ENCODE assay signal across 7 cellular contexts in the genomic region with DNA sequence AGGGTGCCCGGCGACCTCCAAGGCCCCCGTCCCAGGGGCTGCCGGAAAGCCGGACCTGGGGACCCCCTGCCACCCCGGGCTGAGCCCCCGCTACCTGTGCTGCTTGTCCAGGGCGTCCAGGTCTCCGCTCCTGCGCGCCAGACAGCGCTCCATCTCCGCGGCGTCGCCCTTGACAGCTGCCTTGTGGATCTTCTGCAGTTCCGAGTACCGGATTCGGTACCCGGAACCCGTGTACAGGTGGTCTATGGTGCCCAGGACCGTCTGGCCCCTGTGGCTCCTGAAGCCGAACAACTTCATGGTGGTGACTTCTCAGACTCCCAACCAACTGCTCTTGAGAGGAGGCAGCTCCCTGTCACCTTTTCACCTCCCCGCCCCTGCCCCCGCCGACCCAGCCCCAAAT.
DNase-seq lines count a peak whose midpoint lies in the region; ATAC-seq and TF ChIP-seq lines count a peak whose summit lies in the region.
"Not testable (repeated sequence)": the region's sequence is repeated elsewhere in the genome, so short reads cannot be mapped to it uniquely, and the experiment has no call there.

No MANE protein-coding gene starts in this region.

- 24 to 81% methylated on average over 26 of the region's 26 CpGs for WGBS in heart right ventricle, 2 donors
- WGBS in ovary, 3 donors: 23 to 67% (median 44%) methylated on average over 23 to 26 of the region's 26 CpGs

- peak; percentile 24 for ATAC-seq in GM21529 (IDR thresholded peaks at IDR 0.05; ENCODE audit: unreplicated experiment)
- ATAC-seq in HG03354 (IDR thresholded peaks at IDR 0.05; ENCODE audit: poor library complexity, severe bottlenecking, unreplicated experiment): peak; percentile 18
- peak; percentile 5 for ATAC-seq in T-helper 17 cell
- ATAC-seq in heart right ventricle: not testable (repeated sequence)

- not testable (repeated sequence) for TF ChIP-seq POLR2A in ovary (IDR thresholded peaks at IDR 0.05)

- not testable (repeated sequence) for H3K27me3 Mint-ChIP-seq in T-helper 17 cell

- not testable (repeated sequence) for H3K27ac ChIP-seq in heart right ventricle, ovary

- in situ Hi-C loops in GM13976 (cut with MboI; ENCODE audit: low sequenced_read_pairs, unreplicated experiment); astrocyte of the cerebellum (cut with HindIII; ENCODE audit: low sequenced_read_pairs): not testable (repeated sequence)

- DNase-seq in GM13976 (ENCODE audit: low spot score): peak; percentile 16
- DNase-seq in T-helper 17 cell; astrocyte of the cerebellum (ENCODE audit: low read depth); heart right ventricle; ovary: not testable (repeated sequence)

- peak overlapping the region; percentile 3 for H3K4me3 ChIP-seq in astrocyte of the cerebellum (ENCODE audit: low read depth, low read length)
- H3K4me3 ChIP-seq in heart right ventricle: peak overlapping the region in 6 of 10 donors; percentile 4 to 48 (median 35)
- peak overlapping the region; percentile 23 for H3K4me3 ChIP-seq in ovary

- not testable (repeated sequence) for TF ChIP-seq EP300 in ovary (IDR thresholded peaks at IDR 0.05)

- H3K36me3 ChIP-seq in heart right ventricle, ovary: not testable (repeated sequence)

- H3K27me3 ChIP-seq in heart right ventricle, ovary: not testable (repeated sequence)

- intact Hi-C loops in heart right ventricle (cut with DNase I); ovary (cut with DNase I): not testable (repeated sequence)

- H3K4me1 ChIP-seq in heart right ventricle; ovary (ENCODE audit: insufficient read depth): not testable (repeated sequence)

- H3K4me1 Mint-ChIP-seq in T-helper 17 cell: not testable (repeated sequence)

- TF ChIP-seq CTCF in GM13976 (IDR thresholded peaks at IDR 0.05; ENCODE audit: borderline replicate concordance, control extremely low read depth, extremely low read depth, insufficient read depth, missing control alignments); astrocyte of the cerebellum (IDR thresholded peaks at IDR 0.05; ENCODE audit: low read depth, low read length, missing control alignments); heart right ventricle (IDR thresholded peaks at IDR 0.05); ovary (IDR thresholded peaks at IDR 0.05): not testable (repeated sequence)

- not testable (repeated sequence) for H3K27ac Mint-ChIP-seq in T-helper 17 cell

- H3K36me3 Mint-ChIP-seq in T-helper 17 cell (ENCODE audit: low read depth): not testable (repeated sequence)

- not testable (repeated sequence) for H3K9me3 ChIP-seq in T-helper 17 cell (ENCODE audit: control insufficient read depth, low read length, poor library complexity, severe bottlenecking); heart right ventricle; ovary

- peak overlapping the region; percentile 57 for H3K4me3 Mint-ChIP-seq in T-helper 17 cell
